16 cellular contexts compared by ENCODE assay signal in genomic region chr9:130779153-130779855, GRCh38. TPM values are rescaled to one million over a fixed set of nuclear protein-coding genes. Genes with fewer than 3 reads are reported as not detected.
DNase-seq lines count a peak whose midpoint lies in the region; ATAC-seq and TF ChIP-seq lines count a peak whose summit lies in the region.
"Had no signal": no experiment of that assay in that cellular context is flagged by ENCODE, and none has a peak within 500 bp of the region (broad histone marks: within the 10 kb centered on the region; RNA-seq: fewer than 3 reads in every experiment).

No MANE protein-coding gene starts in this region.

- TF ChIP-seq CTCF in AG10803 (conservative IDR thresholded peaks at IDR 0.05; ENCODE audit: low read length) (no peak), fibroblast of villous mesenchyme (IDR thresholded peaks at IDR 0.05; ENCODE audit: insufficient read depth, low read depth, low read length) (no peak), sigmoid colon (IDR thresholded peaks at IDR 0.05) (no peak)

- no peak overlapping the region for H2AK5ac ChIP-seq in trophoblast cell (ENCODE audit: low read length)

- no peak overlapping the region for H4K91ac ChIP-seq in trophoblast cell (ENCODE audit: low read depth, low read length)

- H3K9ac ChIP-seq in trophoblast cell (ENCODE audit: low read length): no peak overlapping the region
- H3K9ac ChIP-seq: BLaER1 treated with 17β-estradiol and CSF1 and Interleukin-3, amounts not matched to agents 10 nM and 100 nM; neural progenitor cell had no signal

- no peak overlapping the region for H2BK120ac ChIP-seq in trophoblast cell (ENCODE audit: insufficient read depth, low read length, poor library complexity)

- no peak overlapping the region for H4K12ac ChIP-seq in trophoblast cell (ENCODE audit: low read depth, low read length)

- 67 to 71% methylated on average over 9 of the region's 9 CpGs for WGBS in sigmoid colon, 2 donors
- WGBS in trophoblast cell (ENCODE audit: extremely low coverage, insufficient coverage, insufficient read length): no CpG with 5 or more reads among the region's 9 CpGs

- H3K4me1 ChIP-seq in sigmoid colon (peaks cover 0 to 69% (median 59%) of the 10 kb centered on the region in 4 donors), trophoblast cell (ENCODE audit: control insufficient read depth in 1 of 2, insufficient read depth in 2 of 2, low read length in 2 of 2) (peaks cover 0 to 2% of the 10 kb centered on the region in 2 experiments)
- H3K4me1 ChIP-seq: neural progenitor cell had no signal

- no peak overlapping the region for H2AFZ ChIP-seq in trophoblast cell (ENCODE audit: insufficient read depth, low read length, poor library complexity)
- H2AFZ ChIP-seq: neural progenitor cell had no signal

- H3K4me3 ChIP-seq in AG10803 (ENCODE audit: low read length) (no peak overlapping the region), fibroblast of villous mesenchyme (ENCODE audit: low read depth, low read length) (peak overlapping the region; percentile 10), sigmoid colon (peak overlapping the region in 1 of 4 donors; percentile 46), trophoblast cell (ENCODE audit: low read depth, low read length) (no peak overlapping the region)
- H3K4me3 ChIP-seq: BLaER1 treated with 17β-estradiol and CSF1 and Interleukin-3, amounts not matched to agents 10 nM and 100 nM; left lung; neural progenitor cell had no signal

- DNase-seq in AG10803 (ENCODE audit: low read depth) (peak; percentile 37), NCI-H69 (lab: John Stamatoyannopoulos, UW) (peak; percentile 30), fibroblast of villous mesenchyme (ENCODE audit: low read depth) (peak; percentile 87), sigmoid colon (peak; percentile 79), NCI-H345 treated with DMSO at 0.1 percent for 48 hours (lab: John Stamatoyannopoulos, UW; ENCODE audit: unreplicated experiment) (no peak), NCI-H2081 treated with DMSO at 0.1 percent for 48 hours (lab: John Stamatoyannopoulos, UW) (no peak), trophoblast cell (no peak)
- DNase-seq: activated naive CD8-positive, alpha-beta T cell treated with anti-CD3 and anti-CD28 coated beads, Interleukin-2, amount 50 U/mL, for 24 hours; dorsolateral prefrontal cortex; glutamatergic neuron; left lung; NCI-H2171; SW 1271 had no signal

- H3K9me3 ChIP-seq in sigmoid colon (no peaks in the 10 kb centered on the region), trophoblast cell (ENCODE audit: insufficient read depth, low read depth, low read length) (no peaks in the 10 kb centered on the region)
- H3K9me3 ChIP-seq: left lung had no signal

- intact Hi-C loops in sigmoid colon (cut with DNase I): loop anchor here (1.0 kb wide), 1 partner anchor 79 kb away; no protein-coding TSS in a partner anchor

- no peaks in the 10 kb centered on the region for H3K79me2 ChIP-seq in trophoblast cell (ENCODE audit: control insufficient read depth, insufficient read depth, low read length, poor library complexity)

- H2BK5ac ChIP-seq in trophoblast cell (ENCODE audit: low read depth, low read length, poor library complexity): no peak overlapping the region

- no peak overlapping the region for H3K23ac ChIP-seq in trophoblast cell (ENCODE audit: low read length)

- TF ChIP-seq EP300 in sigmoid colon (IDR thresholded peaks at IDR 0.05): peak; percentile 83 to 98 (median 94)

- no peak for TF ChIP-seq POLR2A in sigmoid colon (IDR thresholded peaks at IDR 0.05)

- no peak overlapping the region for H4K8ac ChIP-seq in trophoblast cell (ENCODE audit: low read depth, low read length)

- H3K4me2 ChIP-seq in trophoblast cell (ENCODE audit: low read length): no peak overlapping the region
- H3K4me2 ChIP-seq: neural progenitor cell had no signal

- H3K27ac ChIP-seq in sigmoid colon (peak overlapping the region; percentile 91 to 97 (median 96)), trophoblast cell (ENCODE audit: low read depth, low read length) (no peak overlapping the region)
- H3K27ac ChIP-seq: BLaER1 treated with 17β-estradiol and CSF1 and Interleukin-3, amounts not matched to agents 10 nM and 100 nM; neural progenitor cell had no signal

- H2BK12ac ChIP-seq in trophoblast cell (ENCODE audit: low read length): no peak overlapping the region

- no peaks in the 10 kb centered on the region for H3K27me3 ChIP-seq in sigmoid colon
- no peaks in the 10 kb centered on the region for H3K27me3 ChIP-seq in trophoblast cell (ENCODE audit: insufficient read depth, low read length)
- H3K27me3 ChIP-seq: BLaER1 treated with 17β-estradiol and CSF1 and Interleukin-3, amounts not matched to agents 10 nM and 100 nM; dorsolateral prefrontal cortex; left lung; neural progenitor cell had no signal

- no peak overlapping the region for H3K4ac ChIP-seq in trophoblast cell (ENCODE audit: low read depth, low read length)

- no peak overlapping the region for H3K14ac ChIP-seq in trophoblast cell (ENCODE audit: low read length)

- H3K18ac ChIP-seq in trophoblast cell (ENCODE audit: low read length): no peak overlapping the region

- no peaks in the 10 kb centered on the region for H3K79me1 ChIP-seq in trophoblast cell (ENCODE audit: low read length)

- ATAC-seq in GM21423 (IDR thresholded peaks at IDR 0.05; ENCODE audit: unreplicated experiment): no peak
- ATAC-seq: activated naive CD8-positive, alpha-beta T cell treated with anti-CD3 and anti-CD28 coated beads, Interleukin-2, amount 50 U/mL, for 24 hours had no signal

- H3K36me3 ChIP-seq in sigmoid colon (no peaks in the 10 kb centered on the region), trophoblast cell (ENCODE audit: control insufficient read depth in 1 of 2, insufficient read depth in 2 of 2, low read length in 2 of 2) (no peaks in the 10 kb centered on the region)
- H3K36me3 ChIP-seq: left lung, neural progenitor cell had no signal

RNA-seq across cellular contexts. Expression of gene ABL1, which starts 55.8 kb away (rescaled TPM):
- total RNA-seq in fibroblast of villous mesenchyme (57.4 and 61.2 TPM in 2 replicates), sigmoid colon (100 to 1,000 TPM in 2 of 4 donors, 10 to 100 TPM in 2; 69.6 to 127 (median 101) TPM)
- polyA plus RNA-seq in sigmoid colon: 10 to 100 TPM; 24.5 to 50.0 (median 31.8) TPM
- 25.7 and 27.9 TPM in 2 replicates for polyA plus RNA-seq in trophoblast cell (2013)

Comparison
In these comparisons a context has a peak if more than half of its experiments do, and no peak if none do; other contexts are left out.
1. DNase-seq: peak in AG10803 (single experiment), NCI-H69 (single experiment), fibroblast of villous mesenchyme (single experiment) and sigmoid colon (single experiment); none in NCI-H345 treated with DMSO at 0.1 percent for 48 hours (single experiment), NCI-H2081 treated with DMSO at 0.1 percent for 48 hours (single experiment) and trophoblast cell (0 of 2).